Comparison of ENCODE assay signal across 14 cellular contexts in genomic region chr7:30804078-30804661, GRCh38. TPM values are rescaled to one million over a fixed set of nuclear protein-coding genes. Genes with fewer than 3 reads are reported as not detected.
DNase-seq lines count a peak whose midpoint lies in the region; ATAC-seq and TF ChIP-seq lines count a peak whose summit lies in the region.
"Had no signal": no experiment of that assay in that cellular context is flagged by ENCODE, and none has a peak within 500 bp of the region (broad histone marks: within the 10 kb centered on the region; RNA-seq: fewer than 3 reads in every experiment).

No MANE protein-coding gene starts in this region.

- H3K4me1 Mint-ChIP-seq in nephron progenitor cell: peaks cover 16% of the 10 kb centered on the region
- peaks cover 6% of the 10 kb centered on the region for H3K4me1 Mint-ChIP-seq in Caco-2 (ENCODE audit: low read depth, unreplicated experiment)

- H3K36me3 Mint-ChIP-seq in nephron progenitor cell (ENCODE audit: low read depth) (peaks cover 57% of the 10 kb centered on the region), Caco-2 (ENCODE audit: insufficient read depth, unreplicated experiment) (no peaks in the 10 kb centered on the region)

- ATAC-seq in SK-N-SH treated with all-trans-retinoic acid at 6 μM for 48 hours: peak; percentile 58
- ATAC-seq: effector memory CD8-positive, alpha-beta T cell had no signal

- H3K9me3 Mint-ChIP-seq in nephron progenitor cell (peaks cover 19% of the 10 kb centered on the region), Caco-2 (ENCODE audit: unreplicated experiment) (no peaks in the 10 kb centered on the region)
- H3K9me3 Mint-ChIP-seq: effector memory CD8-positive, alpha-beta T cell had no signal

- H3K27ac Mint-ChIP-seq in nephron progenitor cell (no peak overlapping the region), Caco-2 (ENCODE audit: unreplicated experiment) (no peak overlapping the region)

- intact Hi-C loops in Caco-2 (cut with micrococcal nuclease; ENCODE audit: unreplicated experiment): loop anchor here (5.0 kb wide), 1 partner anchor 78 kb away; no protein-coding TSS in a partner anchor

- H3K27me3 ChIP-seq in Caco-2 (replicated peaks; ENCODE audit: control insufficient read depth, insufficient read depth, low read length): no peaks in the 10 kb centered on the region
- H3K27me3 ChIP-seq: neutrophil, stomach had no signal

- H3K27me3 Mint-ChIP-seq in nephron progenitor cell (ENCODE audit: low read depth, poor library complexity) (no peaks in the 10 kb centered on the region), Caco-2 (ENCODE audit: insufficient read depth, unreplicated experiment) (no peaks in the 10 kb centered on the region)
- H3K27me3 Mint-ChIP-seq: effector memory CD8-positive, alpha-beta T cell had no signal

- BruUV-seq in Caco-2 (replicated peaks; lab: Mats Ljungman, UMichigan): no TSS peak

- H3K4me3 ChIP-seq in fibroblast of mammary gland (ENCODE audit: control insufficient read depth, low read depth, low read length): no peak overlapping the region
- no peak overlapping the region for H3K4me3 ChIP-seq in skeletal muscle cell (ENCODE audit: low read depth, low read length)
- no peak overlapping the region for H3K4me3 ChIP-seq in Caco-2 (ENCODE audit: low read depth, low read length)
- H3K4me3 ChIP-seq: stomach had no signal

- H3K4me1 ChIP-seq in Caco-2: peaks cover 10% of the 10 kb centered on the region

- no peaks in the 10 kb centered on the region for H3K9me3 ChIP-seq in Caco-2
- H3K9me3 ChIP-seq: neutrophil, stomach had no signal

- POLR2A ChIA-PET in Caco-2 (lab: Charles Lee): no interaction called here

- TF ChIP-seq CTCF in fibroblast of mammary gland (conservative IDR thresholded peaks at IDR 0.05; ENCODE audit: control insufficient read depth, insufficient read depth, low read depth, low read length): no peak
- TF ChIP-seq CTCF in nephron progenitor cell (IDR thresholded peaks at IDR 0.05): no peak
- no peak for TF ChIP-seq CTCF in Caco-2 (IDR thresholded peaks at IDR 0.05; ENCODE audit: insufficient read depth in 1 of 2, low read depth in 1 of 2, low read length in 1 of 2, severe bottlenecking in 1 of 2, unreplicated experiment in 1 of 2)

- peak; percentile 95 for DNase-seq in EL
- DNase-seq in fibroblast of mammary gland (ENCODE audit: low read depth): peak; percentile 81
- peak; percentile 71 for DNase-seq in skeletal muscle cell (ENCODE audit: low read depth)
- no peak for DNase-seq in MV-4-11 (lab: John Stamatoyannopoulos, UW)
- no peak for DNase-seq in HuH-7.5 (ENCODE audit: low spot score)
- no peak for DNase-seq in nephron progenitor cell
- no peak for DNase-seq in Caco-2
- DNase-seq: activated gamma-delta T cell treated with Interleukin-2 at 50 U/mL for 16 hours; effector memory CD8-positive, alpha-beta T cell; kidney; stimulated activated CD4-positive, alpha-beta T cell treated with anti-CD3 and anti-CD28 coated beads, Interleukin-1b, Interleukin-23, amount 100 ng/mL, for 48 hours; stomach had no signal

- H3K36me3 ChIP-seq in Caco-2 (ENCODE audit: control insufficient read depth, insufficient read depth, low read length): no peaks in the 10 kb centered on the region
- H3K36me3 ChIP-seq: neutrophil, stomach had no signal

- CTCF ChIA-PET in Caco-2 (lab: Charles Lee): no interaction called here

- H3K4me3 Mint-ChIP-seq in nephron progenitor cell (no peak overlapping the region), Caco-2 (ENCODE audit: unreplicated experiment) (no peak overlapping the region)
- H3K4me3 Mint-ChIP-seq: effector memory CD8-positive, alpha-beta T cell had no signal

TF ChIP-seq in SK-N-SH treated with all-trans-retinoic acid at 6 μM for 48 hours, 23 proteins besides CTCF, POLR2A, EP300 and RAD21 (continues in another document):
- TF ChIP-seq ESRRG (CRISPR knock-in tag; IDR thresholded peaks at IDR 0.05) (no peak), RARB (CRISPR knock-in tag; IDR thresholded peaks at IDR 0.05) (no peak), ZFP30 (CRISPR knock-in tag; IDR thresholded peaks at IDR 0.05) (no peak), PATZ1 (CRISPR knock-in tag; IDR thresholded peaks at IDR 0.05; ENCODE audit: borderline replicate concordance) (no peak), BACH2 (CRISPR knock-in tag; IDR thresholded peaks at IDR 0.05; ENCODE audit: borderline replicate concordance) (no peak), TOX (CRISPR knock-in tag; IDR thresholded peaks at IDR 0.05; ENCODE audit: borderline replicate concordance) (no peak), PPARA (CRISPR knock-in tag; IDR thresholded peaks at IDR 0.05; ENCODE audit: borderline replicate concordance) (no peak), POU6F1 (CRISPR knock-in tag; IDR thresholded peaks at IDR 0.05; ENCODE audit: borderline replicate concordance, low read depth) (no peak), ARNTL (CRISPR knock-in tag; IDR thresholded peaks at IDR 0.05; ENCODE audit: borderline replicate concordance, low read depth) (no peak), GLIS3 (CRISPR knock-in tag; IDR thresholded peaks at IDR 0.05) (no peak), CSDC2 (CRISPR knock-in tag; IDR thresholded peaks at IDR 0.05) (0 out of 2 replicates have a peak, but pooled peaks have one; percentile 24), ZNF8 (CRISPR knock-in tag; IDR thresholded peaks at IDR 0.05) (no peak), TCF4 (CRISPR knock-in tag; IDR thresholded peaks at IDR 0.05; ENCODE audit: borderline replicate concordance) (peak; percentile 19; the same call in 1 of the 2 replicates), SNAI2 (CRISPR knock-in tag; IDR thresholded peaks at IDR 0.05) (no peak), ZC3H10 (CRISPR knock-in tag; IDR thresholded peaks at IDR 0.05) (no peak), CSRNP3 (CRISPR knock-in tag; IDR thresholded peaks at IDR 0.05) (no peak), TSHZ2 (CRISPR knock-in tag; IDR thresholded peaks at IDR 0.05) (no peak)

RNA-seq across cellular contexts. Expression of gene MINDY4, which starts 33.0 kb away (rescaled TPM):
- total RNA-seq in Caco-2 (2022): 2.0 and 2.1 TPM in 2 replicates

RNA-seq across cellular contexts. Expression of gene INMT, which starts 52.2 kb away (rescaled TPM):
- total RNA-seq in Caco-2 (2022): 2.2 and 3.3 TPM in 2 replicates

Comparison
In these comparisons a context has a peak if more than half of its experiments do, and no peak if none do; other contexts are left out.
1. DNase-seq: peak in EL (single experiment), fibroblast of mammary gland (single experiment) and skeletal muscle cell (single experiment); none in MV-4-11 (single experiment), HuH-7.5 (single experiment), nephron progenitor cell (single experiment) and Caco-2 (0 of 2).